Comparison of ENCODE assay signal across 8 cellular contexts in the genomic region with DNA sequence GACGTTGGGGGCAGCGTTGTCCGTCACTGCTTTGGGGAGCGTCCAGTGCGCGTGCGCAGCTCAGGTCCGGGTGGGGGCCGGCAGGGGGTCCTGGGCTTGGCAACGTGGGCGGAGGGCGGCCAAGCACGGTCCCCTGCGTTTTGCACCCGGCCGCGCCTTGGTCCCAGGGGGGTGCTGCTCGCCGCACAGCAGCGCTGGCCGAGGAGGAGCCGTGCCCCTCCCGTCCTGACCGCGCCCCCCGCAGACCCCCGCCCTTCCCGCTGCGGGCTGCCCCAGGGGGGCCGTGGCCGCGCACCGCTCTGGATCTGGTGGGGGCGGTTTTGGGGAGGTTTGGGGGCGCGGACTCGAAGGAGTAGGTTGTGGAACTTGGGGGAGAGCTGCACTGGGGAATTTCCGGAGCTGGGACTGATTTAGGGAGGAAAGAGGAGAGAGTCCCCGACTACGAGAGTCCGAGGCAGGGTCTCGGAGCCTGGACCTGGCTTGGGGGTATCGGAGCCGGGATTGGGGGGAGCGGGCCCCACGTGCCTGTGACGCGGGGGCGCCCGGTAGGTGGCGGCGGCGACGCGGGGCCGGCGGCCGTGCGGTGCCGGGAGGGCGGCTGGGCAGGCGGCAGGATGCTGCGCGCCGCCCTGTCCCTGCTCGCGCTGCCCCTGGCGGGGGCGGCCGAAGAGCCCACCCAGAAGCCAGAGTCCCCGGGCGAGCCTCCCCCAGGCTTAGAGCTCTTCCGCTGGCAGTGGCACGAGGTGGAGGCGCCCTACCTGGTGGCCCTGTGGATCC. TPM values are rescaled to one million over a fixed set of nuclear protein-coding genes. Genes with fewer than 3 reads are reported as not detected.
DNase-seq lines count a peak whose midpoint lies in the region; ATAC-seq and TF ChIP-seq lines count a peak whose summit lies in the region.

A gene with protein sequence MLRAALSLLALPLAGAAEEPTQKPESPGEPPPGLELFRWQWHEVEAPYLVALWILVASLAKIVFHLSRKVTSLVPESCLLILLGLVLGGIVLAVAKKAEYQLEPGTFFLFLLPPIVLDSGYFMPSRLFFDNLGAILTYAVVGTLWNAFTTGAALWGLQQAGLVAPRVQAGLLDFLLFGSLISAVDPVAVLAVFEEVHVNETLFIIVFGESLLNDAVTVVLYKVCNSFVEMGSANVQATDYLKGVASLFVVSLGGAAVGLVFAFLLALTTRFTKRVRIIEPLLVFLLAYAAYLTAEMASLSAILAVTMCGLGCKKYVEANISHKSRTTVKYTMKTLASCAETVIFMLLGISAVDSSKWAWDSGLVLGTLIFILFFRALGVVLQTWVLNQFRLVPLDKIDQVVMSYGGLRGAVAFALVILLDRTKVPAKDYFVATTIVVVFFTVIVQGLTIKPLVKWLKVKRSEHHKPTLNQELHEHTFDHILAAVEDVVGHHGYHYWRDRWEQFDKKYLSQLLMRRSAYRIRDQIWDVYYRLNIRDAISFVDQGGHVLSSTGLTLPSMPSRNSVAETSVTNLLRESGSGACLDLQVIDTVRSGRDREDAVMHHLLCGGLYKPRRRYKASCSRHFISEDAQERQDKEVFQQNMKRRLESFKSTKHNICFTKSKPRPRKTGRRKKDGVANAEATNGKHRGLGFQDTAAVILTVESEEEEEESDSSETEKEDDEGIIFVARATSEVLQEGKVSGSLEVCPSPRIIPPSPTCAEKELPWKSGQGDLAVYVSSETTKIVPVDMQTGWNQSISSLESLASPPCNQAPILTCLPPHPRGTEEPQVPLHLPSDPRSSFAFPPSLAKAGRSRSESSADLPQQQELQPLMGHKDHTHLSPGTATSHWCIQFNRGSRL (plus strand): TSS at position 579 of the 777 bp plus-strand sequence. CDS start 36 bp downstream, at position 615.

- no peaks in the 10 kb centered on the region for H3K36me3 Mint-ChIP-seq in CD4-positive, CD25-positive, alpha-beta regulatory T cell
- H3K36me3 Mint-ChIP-seq in activated T-cell treated with anti-CD3 and anti-CD28 coated beads, Interleukin-2, amount 50 U/mL, for 4 hours (ENCODE audit: insufficient read depth) = no peaks in the 10 kb centered on the region

- H3K9me3 ChIP-seq in CD4-positive, CD25-positive, alpha-beta regulatory T cell (ENCODE audit: control insufficient read depth in 2 of 2, low read length in 2 of 2) = no peaks in the 10 kb centered on the region

- peak within 1 kb of the TSS; percentile 72 for H3K4me3 ChIP-seq in CD4-positive, CD25-positive, alpha-beta regulatory T cell (ENCODE audit: low read depth, low read length)
- H3K4me3 ChIP-seq in H7 (ENCODE audit: insufficient read depth, low read depth, low read length) (peak within 1 kb of the TSS; percentile 67), retinal pigment epithelial cell (ENCODE audit: low read length) (peak within 1 kb of the TSS; percentile 69)

- H3K36me3 ChIP-seq in CD4-positive, CD25-positive, alpha-beta regulatory T cell (ENCODE audit: control insufficient read depth, insufficient read depth, low read length) = no peaks in the 10 kb centered on the region
- H3K36me3 ChIP-seq in H7 (replicated peaks; ENCODE audit: control insufficient read depth, insufficient read depth, low read length) = peaks cover 2% of the 10 kb centered on the region

- H3K4me1 ChIP-seq in CD4-positive, CD25-positive, alpha-beta regulatory T cell (ENCODE audit: control insufficient read depth, insufficient read depth, low read length, poor library complexity, severe bottlenecking) = peaks cover 55% of the 10 kb centered on the region

- peaks cover 31% of the 10 kb centered on the region for H3K27me3 Mint-ChIP-seq in CD4-positive, CD25-positive, alpha-beta regulatory T cell
- H3K27me3 Mint-ChIP-seq in activated T-cell treated with anti-CD3 and anti-CD28 coated beads, Interleukin-2, amount 50 U/mL, for 4 hours (ENCODE audit: low read depth) = peaks cover 9% of the 10 kb centered on the region

- peak within 1 kb of the TSS; percentile 89 to 96 (median 94) for H3K4me3 Mint-ChIP-seq in CD4-positive, CD25-positive, alpha-beta regulatory T cell
- peak within 1 kb of the TSS; percentile 90 for H3K4me3 Mint-ChIP-seq in activated T-cell treated with anti-CD3 and anti-CD28 coated beads, Interleukin-2, amount 50 U/mL, for 4 hours

- H3K9me3 Mint-ChIP-seq in CD4-positive, CD25-positive, alpha-beta regulatory T cell = no peaks in the 10 kb centered on the region
- H3K9me3 Mint-ChIP-seq in activated T-cell treated with anti-CD3 and anti-CD28 coated beads, Interleukin-2, amount 50 U/mL, for 4 hours = no peaks in the 10 kb centered on the region

- H3K27me3 ChIP-seq in CD4-positive, CD25-positive, alpha-beta regulatory T cell (ENCODE audit: control insufficient read depth, insufficient read depth, low read length) = peaks cover 13% of the 10 kb centered on the region
- peaks cover 28% of the 10 kb centered on the region for H3K27me3 ChIP-seq in H7 (ENCODE audit: control insufficient read depth, insufficient read depth, low read length)

- TF ChIP-seq CTCF in retinal pigment epithelial cell (conservative IDR thresholded peaks at IDR 0.05; ENCODE audit: low read depth, low read length) = no peak

- peak within 1 kb of the TSS in 2 of 3 donors; percentile 85 to 93 for H3K27ac Mint-ChIP-seq in CD4-positive, CD25-positive, alpha-beta regulatory T cell

- peak in 2 of 3 donors; percentile 27 to 32 for DNase-seq in CD4-positive, CD25-positive, alpha-beta regulatory T cell
- DNase-seq in H7 (peak; percentile 84), cardiac septum (ENCODE audit: low spot score) (peak; percentile 82), retinal pigment epithelial cell (ENCODE audit: low read depth) (no peak), foreskin melanocyte (no peak)
- DNase-seq in activated T-cell treated with anti-CD3 and anti-CD28 coated beads, Interleukin-2, amount 50 U/mL, for 4 hours = no peak

- intact Hi-C loops in cardiac septum (cut with DNase I) = loop anchor here (5.0 kb wide), 1 partner anchor 271 kb away; no protein-coding TSS in a partner anchor

- H3K4me1 Mint-ChIP-seq in CD4-positive, CD25-positive, alpha-beta regulatory T cell = peaks cover 5 to 54% (median 31%) of the 10 kb centered on the region in 4 donors
- peaks cover 44% of the 10 kb centered on the region for H3K4me1 Mint-ChIP-seq in activated T-cell treated with anti-CD3 and anti-CD28 coated beads, Interleukin-2, amount 50 U/mL, for 4 hours (ENCODE audit: low read depth)

- peak within 1 kb of the TSS; percentile 68 for H3K27ac ChIP-seq in CD4-positive, CD25-positive, alpha-beta regulatory T cell (ENCODE audit: insufficient read depth, low read length, poor library complexity, severe bottlenecking)

- ATAC-seq in CD4-positive, CD25-positive, alpha-beta regulatory T cell (ENCODE audit: low read depth in 2 of 2) = no peak
- ATAC-seq in activated T-cell treated with anti-CD3 and anti-CD28 coated beads, Interleukin-2, amount 50 U/mL, for 4 hours = peak in 1 of 2 donors; percentile 7
- ATAC-seq in HG02870 (IDR thresholded peaks at IDR 0.05; ENCODE audit: unreplicated experiment) = no peak
- no peak for ATAC-seq in GM19395 (IDR thresholded peaks at IDR 0.05; ENCODE audit: unreplicated experiment)

RNA-seq across cellular contexts. Expression of the gene that starts here (rescaled TPM):
- 1.3 TPM for total RNA-seq in CD4-positive, CD25-positive, alpha-beta regulatory T cell
- not detected for polyA plus RNA-seq in CD4-positive, CD25-positive, alpha-beta regulatory T cell
- 1.6 and 2.5 TPM in 2 replicates for total RNA-seq in H7 (2014; rRNA removed; shearing (Covaris generic))
- 1 to 10 TPM; 3.2 to 4.0 (median 3.6) TPM for total RNA-seq in activated T-cell treated with anti-CD3 and anti-CD28 coated beads, Interleukin-2, amount 50 U/mL, for 4 hours
- total RNA-seq in cardiac septum = 1.1 TPM

Comparison
In these comparisons a context has a peak if more than half of its experiments do, and no peak if none do; other contexts are left out.
1. DNase-seq: peak in CD4-positive, CD25-positive, alpha-beta regulatory T cell (2 of 3), H7 (single experiment) and cardiac septum (single experiment); none in activated T-cell treated with anti-CD3 and anti-CD28 coated beads, Interleukin-2, amount 50 U/mL, for 4 hours (single experiment), retinal pigment epithelial cell (single experiment) and foreskin melanocyte (single experiment).
2. Peak in every context shown above with its lines, with median percentiles within 50 percentile points of each other: H3K4me3 ChIP-seq.